In the genomic region with DNA sequence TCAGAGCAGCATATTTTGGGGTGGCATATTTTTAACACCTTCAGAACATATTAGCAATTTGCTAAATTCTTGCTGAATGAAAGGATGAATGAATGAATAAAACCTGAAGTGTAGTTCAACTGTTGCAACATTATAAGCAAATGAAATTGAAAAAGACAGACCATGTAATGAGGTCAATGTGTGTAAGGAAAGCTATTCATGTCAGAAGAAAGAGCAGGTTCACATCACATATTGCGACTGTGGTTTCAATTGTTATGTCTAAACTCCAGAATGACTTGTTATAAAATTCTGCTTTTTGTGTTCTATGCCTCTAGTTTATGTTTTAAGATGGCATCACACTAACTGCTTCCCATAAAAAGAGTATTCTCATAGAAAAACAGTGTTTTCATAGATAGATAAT, we compare ENCODE assay signal across 15 cellular contexts.
A peak's percentile ranks its signal among the peaks of the same experiment; 100 is the strongest.
DNase-seq lines count a peak whose midpoint lies in the region; ATAC-seq and TF ChIP-seq lines count a peak whose summit lies in the region.
"Had no signal": no experiment of that assay in that cellular context is flagged by ENCODE, and none has a peak within 500 bp of the region (broad histone marks: within the 10 kb centered on the region; RNA-seq: fewer than 3 reads in every experiment).

No MANE protein-coding gene starts in this region.

- H3K27ac ChIP-seq in epithelial cell of prostate, result peak overlapping the region; percentile 4

- no peaks in the 10 kb centered on the region for H3K9me3 Mint-ChIP-seq in stimulated activated effector memory CD8-positive, alpha-beta T cell treated with anti-CD3 and anti-CD28 coated beads, Interleukin-12 subunit alpha, Interleukin-12 subunit beta, amount 100 ng/mL, for 72 hours
- H3K9me3 Mint-ChIP-seq: HFFc6 had no signal

- ATAC-seq in stimulated activated effector memory CD8-positive, alpha-beta T cell treated with anti-CD3 and anti-CD28 coated beads, Interleukin-12 subunit alpha, Interleukin-12 subunit beta, amount 100 ng/mL, for 72 hours, result peak; percentile 69
- ATAC-seq in GM19023 (IDR thresholded peaks at IDR 0.05; ENCODE audit: unreplicated experiment), result no peak
- ATAC-seq: HepG2 had no signal

- no peak overlapping the region for H3K27ac Mint-ChIP-seq in stimulated activated effector memory CD8-positive, alpha-beta T cell treated with anti-CD3 and anti-CD28 coated beads, Interleukin-12 subunit alpha, Interleukin-12 subunit beta, amount 100 ng/mL, for 72 hours
- H3K27ac Mint-ChIP-seq: B cell; CD4-positive, alpha-beta memory T cell; HFFc6 had no signal

- TF ChIP-seq CTCF in AG10803 (conservative IDR thresholded peaks at IDR 0.05; ENCODE audit: low read length), result no peak

- peak; percentile 16 for DNase-seq in AG10803 (ENCODE audit: low read depth)
- peak; percentile 7 for DNase-seq in amniotic epithelial cell (ENCODE audit: low read depth)
- DNase-seq in epithelial cell of prostate (ENCODE audit: low read depth, low spot score), result no peak
- DNase-seq in stimulated activated effector memory CD8-positive, alpha-beta T cell treated with anti-CD3 and anti-CD28 coated beads, Interleukin-12 subunit alpha, Interleukin-12 subunit beta, amount 100 ng/mL, for 72 hours (ENCODE audit: low spot score in 2 of 2), result no peak
- no peak for DNase-seq in superior temporal gyrus (ENCODE audit: extremely low spot score)
- no peak for DNase-seq in SKM-1 (lab: John Stamatoyannopoulos, UW; ENCODE audit: unreplicated experiment)
- DNase-seq: ACHN; C1 segment of cervical spinal cord; CD4-positive, alpha-beta memory T cell; DMS79 treated with DMSO at 0.1 percent for 48 hours; HCEC 1CT; HFFc6 had no signal

- H3K4me1 Mint-ChIP-seq in stimulated activated effector memory CD8-positive, alpha-beta T cell treated with anti-CD3 and anti-CD28 coated beads, Interleukin-12 subunit alpha, Interleukin-12 subunit beta, amount 100 ng/mL, for 72 hours, result no peaks in the 10 kb centered on the region
- H3K4me1 Mint-ChIP-seq: B cell; CD4-positive, alpha-beta memory T cell had no signal

- H3K4me3 ChIP-seq in AG10803 (ENCODE audit: low read length), result no peak overlapping the region

- H3K36me3 Mint-ChIP-seq in stimulated activated effector memory CD8-positive, alpha-beta T cell treated with anti-CD3 and anti-CD28 coated beads, Interleukin-12 subunit alpha, Interleukin-12 subunit beta, amount 100 ng/mL, for 72 hours, result no peaks in the 10 kb centered on the region
- H3K36me3 Mint-ChIP-seq: CD4-positive, alpha-beta memory T cell had no signal

- H3K4me3 Mint-ChIP-seq in stimulated activated effector memory CD8-positive, alpha-beta T cell treated with anti-CD3 and anti-CD28 coated beads, Interleukin-12 subunit alpha, Interleukin-12 subunit beta, amount 100 ng/mL, for 72 hours, result no peak overlapping the region
- H3K4me3 Mint-ChIP-seq: B cell; CD4-positive, alpha-beta memory T cell; HFFc6 had no signal

Comparison
In these comparisons a context has a peak if more than half of its experiments do, and no peak if none do; other contexts are left out.
1. DNase-seq: peak in AG10803 (single experiment) and amniotic epithelial cell (single experiment); none in epithelial cell of prostate (single experiment), stimulated activated effector memory CD8-positive, alpha-beta T cell treated with anti-CD3 and anti-CD28 coated beads, Interleukin-12 subunit alpha, Interleukin-12 subunit beta, amount 100 ng/mL, for 72 hours (0 of 2), superior temporal gyrus (single experiment) and SKM-1 (single experiment).